Comparison of ENCODE assay signal across 12 cellular contexts in genomic region chr12:91180577-91180976, GRCh38. TPM values are rescaled to one million over a fixed set of nuclear protein-coding genes. Genes with fewer than 3 reads are reported as not detected.
A peak's percentile ranks its signal among the peaks of the same experiment; 100 is the strongest.
DNase-seq lines count a peak whose midpoint lies in the region; ATAC-seq and TF ChIP-seq lines count a peak whose summit lies in the region.
"Had no signal": no experiment of that assay in that cellular context is flagged by ENCODE, and none has a peak within 500 bp of the region (broad histone marks: within the 10 kb centered on the region; RNA-seq: fewer than 3 reads in every experiment).

No MANE protein-coding gene starts in this region.

- H3K36me3 ChIP-seq in adipocyte (ENCODE audit: control insufficient read depth, insufficient read depth, low read length, severe bottlenecking): peaks cover 10% of the 10 kb centered on the region
- H3K36me3 ChIP-seq in left ventricle myocardium inferior: no peaks in the 10 kb centered on the region

- intact Hi-C loops in left ventricle myocardium inferior (cut with micrococcal nuclease): loop anchor here (10.0 kb wide), 1 partner anchor 144 kb away; no protein-coding TSS in a partner anchor

- H3K4me3 ChIP-seq in adipocyte (ENCODE audit: low read length) (peak overlapping the region; percentile 82), left ventricle myocardium inferior (peak overlapping the region; percentile 56), skin epidermis (peak overlapping the region in 6 of 7 experiments; percentile 4 to 37 (median 22))

- H3K4me1 ChIP-seq in adipocyte (ENCODE audit: control insufficient read depth, insufficient read depth, low read length): peaks cover 27% of the 10 kb centered on the region
- H3K4me1 ChIP-seq in left ventricle myocardium inferior: no peaks in the 10 kb centered on the region

- peak; percentile 44 for DNase-seq in ELR (ENCODE audit: low read depth)
- DNase-seq in adipocyte (ENCODE audit: low read depth): peak; percentile 91
- no peak for DNase-seq in left ventricle myocardium inferior
- no peak for DNase-seq in activated CD4-positive, alpha-beta T cell treated with anti-CD3 and anti-CD28 coated beads for 4 hours
- DNase-seq in activated CD4-positive, CD25-positive, alpha-beta regulatory T cell (lab: John Stamatoyannopoulos, UW): no peak
- DNase-seq: activated T-cell treated with anti-CD3 and anti-CD28 coated beads, Interleukin-2, amount 50 U/mL, for 24 hours; erythroblast; NCI-H187 treated with DMSO at 0.1 percent for 48 hours; nucleus accumbens had no signal

- ATAC-seq in HG03565 (IDR thresholded peaks at IDR 0.05; ENCODE audit: unreplicated experiment) (no peak), HG03135 (IDR thresholded peaks at IDR 0.05; ENCODE audit: unreplicated experiment) (no peak)

- no peak for TF ChIP-seq CTCF in left ventricle myocardium inferior (IDR thresholded peaks at IDR 0.05; ENCODE audit: borderline replicate concordance)

- H3K27ac ChIP-seq in left ventricle myocardium inferior (replicated peaks) (peak overlapping the region; percentile 85), skin epidermis (peak overlapping the region in 18 of 21 experiments; percentile 38 to 92 (median 74))

- H3K9ac ChIP-seq in adipocyte (ENCODE audit: low read length): peak overlapping the region; percentile 93

- H3K27me3 ChIP-seq in adipocyte (replicated peaks; ENCODE audit: control insufficient read depth, insufficient read depth, low read length): no peaks in the 10 kb centered on the region
- H3K27me3 ChIP-seq in left ventricle myocardium inferior (ENCODE audit: low read depth): no peaks in the 10 kb centered on the region

- H3K9me3 ChIP-seq in adipocyte (ENCODE audit: control insufficient read depth, low read length) (no peaks in the 10 kb centered on the region), left ventricle myocardium inferior (replicated peaks) (no peaks in the 10 kb centered on the region)

RNA-seq across cellular contexts. Expression of gene DCN, which starts 2.0 kb away (rescaled TPM):
- 716 TPM for total RNA-seq in left ventricle myocardium inferior

Comparison
In these comparisons a context has a peak if more than half of its experiments do, and no peak if none do; other contexts are left out.
1. DNase-seq: peak in ELR (single experiment) and adipocyte (single experiment); none in left ventricle myocardium inferior (single experiment), activated CD4-positive, alpha-beta T cell treated with anti-CD3 and anti-CD28 coated beads for 4 hours (0 of 2) and activated CD4-positive, CD25-positive, alpha-beta regulatory T cell (0 of 4).
2. H3K4me3 ChIP-seq: peak in every context shown above with its lines; median percentile 82 in adipocyte; 56 in left ventricle myocardium inferior; 22 in skin epidermis.